8 cellular contexts compared by ENCODE assay signal in the genomic region with DNA sequence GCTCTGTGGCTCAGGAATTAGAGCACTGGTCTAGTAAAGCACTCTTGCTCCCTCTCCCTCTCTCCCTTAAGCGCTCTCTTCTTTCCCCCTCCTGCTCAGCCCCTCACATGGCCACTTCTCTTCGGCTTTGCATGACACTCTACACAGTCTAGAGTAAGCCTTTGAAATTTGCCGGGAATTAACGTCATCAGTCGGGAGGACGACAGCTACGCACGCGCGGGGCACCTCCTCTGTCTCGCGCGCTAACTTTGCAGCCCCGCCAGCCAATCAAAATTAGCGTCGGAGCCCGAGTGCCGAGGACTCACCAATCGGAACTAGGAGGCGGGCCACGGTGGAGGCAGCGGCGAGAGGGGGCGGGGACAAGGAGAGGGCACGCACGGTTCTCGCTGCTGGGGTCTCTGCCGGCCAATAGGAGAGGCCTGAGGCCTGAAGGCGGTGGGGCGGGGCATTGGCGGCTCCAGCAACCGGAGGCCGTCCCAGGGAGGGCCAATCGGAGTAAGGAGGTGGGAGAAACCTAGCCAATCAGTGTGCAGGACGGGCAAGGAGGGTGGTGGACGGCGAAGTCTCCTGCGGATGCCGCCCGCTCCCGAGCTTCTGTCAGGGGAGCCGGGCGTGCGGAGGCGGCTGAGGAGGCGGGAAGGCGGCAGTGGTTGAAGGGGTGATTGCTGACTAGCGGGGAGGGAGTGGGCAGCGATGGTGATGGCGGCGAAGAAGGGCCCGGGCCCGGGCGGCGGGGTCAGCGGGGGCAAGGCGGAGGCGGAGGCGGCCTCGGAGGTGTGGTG. TPM values are rescaled to one million over a fixed set of nuclear protein-coding genes. Genes with fewer than 3 reads are reported as not detected.
DNase-seq lines count a peak whose midpoint lies in the region; ATAC-seq, FAIRE-seq and TF ChIP-seq lines count a peak whose summit lies in the region.

A gene with protein sequence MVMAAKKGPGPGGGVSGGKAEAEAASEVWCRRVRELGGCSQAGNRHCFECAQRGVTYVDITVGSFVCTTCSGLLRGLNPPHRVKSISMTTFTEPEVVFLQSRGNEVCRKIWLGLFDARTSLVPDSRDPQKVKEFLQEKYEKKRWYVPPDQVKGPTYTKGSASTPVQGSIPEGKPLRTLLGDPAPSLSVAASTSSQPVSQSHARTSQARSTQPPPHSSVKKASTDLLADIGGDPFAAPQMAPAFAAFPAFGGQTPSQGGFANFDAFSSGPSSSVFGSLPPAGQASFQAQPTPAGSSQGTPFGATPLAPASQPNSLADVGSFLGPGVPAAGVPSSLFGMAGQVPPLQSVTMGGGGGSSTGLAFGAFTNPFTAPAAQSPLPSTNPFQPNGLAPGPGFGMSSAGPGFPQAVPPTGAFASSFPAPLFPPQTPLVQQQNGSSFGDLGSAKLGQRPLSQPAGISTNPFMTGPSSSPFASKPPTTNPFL (plus strand): TSS at position 550 of the 782 bp plus-strand sequence. CDS start 144 bp downstream, at position 694.

- H3K4me3 ChIP-seq in OCI-LY7 (ENCODE audit: low read depth, low read length, poor library complexity, severe bottlenecking) (peak within 1 kb of the TSS; percentile 75), endothelial cell of umbilical vein (replicated peaks in 1 of 3; ENCODE audit: insufficient read depth in 1 of 3, low read depth in 1 of 3, low read length in 3 of 3) (peak within 1 kb of the TSS; percentile 43 to 96 (median 45))

- H3K27ac ChIP-seq in OCI-LY7 (ENCODE audit: low read depth, low read length, poor library complexity, severe bottlenecking) (peak within 1 kb of the TSS; percentile 56), endothelial cell of umbilical vein (ENCODE audit: insufficient read depth, low read depth, low read length) (peak within 1 kb of the TSS; percentile 0)

- no peaks in the 10 kb centered on the region for H3K36me3 ChIP-seq in OCI-LY7 (ENCODE audit: insufficient read depth, low read length)
- H3K36me3 ChIP-seq in endothelial cell of umbilical vein (ENCODE audit: control insufficient read depth in 2 of 2, extremely low read depth in 1 of 2, insufficient read depth in 2 of 2, low read length in 2 of 2) = no peaks in the 10 kb centered on the region

- H4K20me1 ChIP-seq in OCI-LY7 (ENCODE audit: insufficient read depth, low read length) (no peaks in the 10 kb centered on the region), endothelial cell of umbilical vein (replicated peaks; ENCODE audit: control insufficient read depth, extremely low read depth, insufficient read depth, low read length) (no peaks in the 10 kb centered on the region)

- H3K9me2 ChIP-seq in OCI-LY7 (ENCODE audit: insufficient read depth, low read length) = no peaks in the 10 kb centered on the region

- BruUV-seq in OCI-LY7 (replicated peaks; lab: Mats Ljungman, UMichigan) = no TSS peak
- BruUV-seq in endothelial cell of umbilical vein (replicated peaks; lab: Mats Ljungman, UMichigan) = no TSS peak

- CTCF ChIA-PET in OCI-LY7 (lab: Charles Lee; ENCODE audit: unreplicated experiment) = interaction anchor here (0.5 kb wide), 1 partner anchor 42 kb away, joined by 3 read pairs; no protein-coding TSS in a partner anchor
- CTCF ChIA-PET in endothelial cell of umbilical vein (lab: Charles Lee) = interaction anchor here (0.6 to 3.4 kb wide), 9 partner anchors 9 to 73 kb away, joined by 3 to 27 read pairs (median 3); a partner anchor contains a TSS

- H3K79me2 ChIP-seq in OCI-LY7 (ENCODE audit: insufficient read depth, low read depth, low read length) (peaks cover 29% of the 10 kb centered on the region; the same call in 1 of the 2 replicates), endothelial cell of umbilical vein (ENCODE audit: control insufficient read depth, insufficient read depth, low read length) (peaks cover 24% of the 10 kb centered on the region)

- no peaks in the 10 kb centered on the region for H3K9me3 ChIP-seq in OCI-LY7 (ENCODE audit: low read length)
- H3K9me3 ChIP-seq in endothelial cell of umbilical vein (replicated peaks; ENCODE audit: control insufficient read depth, insufficient read depth, low read length) = no peaks in the 10 kb centered on the region

- peak; percentile 88 for ATAC-seq in GM21526 (IDR thresholded peaks at IDR 0.05; ENCODE audit: low FRiP score, unreplicated experiment)

- FAIRE-seq in D721Med (lab: Jason Lieb, UNC) (no peak), endothelial cell of umbilical vein (lab: Jason Lieb, UNC) (peak; percentile 100)

- H2AFZ ChIP-seq in OCI-LY7 (ENCODE audit: low read length) (peak within 1 kb of the TSS; percentile 77), endothelial cell of umbilical vein (ENCODE audit: low read depth, low read length) (peak within 1 kb of the TSS; percentile 66)

- intact Hi-C loops in OCI-LY7 (cut with micrococcal nuclease; ENCODE audit: unreplicated experiment) (loop anchor here (2.0 kb wide), 1 partner anchor 60 kb away; a partner anchor contains a TSS), endothelial cell of umbilical vein (cut with micrococcal nuclease) (loop anchor here (1.0 to 2.0 kb wide), 5 partner anchors 7 to 74 kb away; a partner anchor contains a TSS)

- H3K9me1 ChIP-seq in endothelial cell of umbilical vein (replicated peaks; ENCODE audit: control insufficient read depth, extremely low read depth, insufficient read depth, low read length) = no peaks in the 10 kb centered on the region

- DNase-seq in D721Med (ENCODE audit: insufficient read length, low spot score) = peak; percentile 96
- peak; percentile 98 for DNase-seq in HuH-7.5 (ENCODE audit: low spot score)
- DNase-seq in OCI-LY7 (ENCODE audit: low spot score) = peak; percentile 100
- DNase-seq in activated T-cell treated with anti-CD3 and anti-CD28 coated beads for 1 hour (ENCODE audit: low read depth) = peak; percentile 100
- peak; percentile 100 for DNase-seq in endothelial cell of umbilical vein (ENCODE audit: low read depth, low spot score)
- peak; percentile 100 for DNase-seq in midbrain (lab: John Stamatoyannopoulos, UW)
- peak; percentile 99 to 100 for DNase-seq in stimulated activated CD8-positive, alpha-beta memory T cell treated with anti-CD3 and anti-CD28 coated beads, Interleukin-2, amount 100 ng/mL, for 1 hour (ENCODE audit: low read depth in 2 of 2)

- POLR2A ChIA-PET in OCI-LY7 (lab: Charles Lee) = interaction anchor here (1.0 kb wide), 1 partner anchor 9 kb away, joined by 3 read pairs; no protein-coding TSS in a partner anchor
- POLR2A ChIA-PET in endothelial cell of umbilical vein (lab: Charles Lee) = interaction anchor here (0.6 to 1.2 kb wide), 2 partner anchors 10 to 20 kb away, joined by 4 read pairs; no protein-coding TSS in a partner anchor

- dilution Hi-C loops in endothelial cell of umbilical vein (cut with MboI; ENCODE audit: extremely low pct_ligation_motif_present, low sequenced_read_pairs) = no loop called here

- TF ChIP-seq CTCF in D721Med (IDR thresholded peaks at IDR 0.05; ENCODE audit: insufficient read depth, missing control alignments) = no peak
- TF ChIP-seq CTCF in OCI-LY7 (conservative IDR thresholded peaks at IDR 0.05; ENCODE audit: low read length) = no peak
- no peak for TF ChIP-seq CTCF in endothelial cell of umbilical vein (IDR thresholded peaks at IDR 0.05; ENCODE audit: extremely low read depth in 1 of 2, insufficient read depth in 1 of 2, low read depth in 1 of 2, low read length in 2 of 2)

- peaks cover 41% of the 10 kb centered on the region for H3K4me1 ChIP-seq in OCI-LY7 (ENCODE audit: insufficient read depth, low read length, poor library complexity, severe bottlenecking)
- H3K4me1 ChIP-seq in endothelial cell of umbilical vein (ENCODE audit: control insufficient read depth, extremely low read depth, insufficient read depth, low read length) = peaks cover 13% of the 10 kb centered on the region

- no peaks in the 10 kb centered on the region for H3K27me3 ChIP-seq in endothelial cell of umbilical vein (ENCODE audit: control insufficient read depth in 2 of 2, insufficient read depth in 2 of 2, low read length in 2 of 2)

- H3K4me2 ChIP-seq in OCI-LY7 (ENCODE audit: low read length) (peak within 1 kb of the TSS; percentile 84), endothelial cell of umbilical vein (ENCODE audit: insufficient read depth, low read length) (peak within 1 kb of the TSS; percentile 60)

- TF ChIP-seq POLR2A in endothelial cell of umbilical vein (IDR thresholded peaks at IDR 0.05; ENCODE audit: low read depth, low read length) = peak; percentile 67

- peak within 1 kb of the TSS; percentile 21 for H3K9ac ChIP-seq in endothelial cell of umbilical vein (replicated peaks; ENCODE audit: extremely low read depth, insufficient read depth, low read length)

TF ChIP-seq in endothelial cell of umbilical vein, 7 proteins besides CTCF, POLR2A, EP300 and RAD21:
- TF ChIP-seq, protein P1, sequence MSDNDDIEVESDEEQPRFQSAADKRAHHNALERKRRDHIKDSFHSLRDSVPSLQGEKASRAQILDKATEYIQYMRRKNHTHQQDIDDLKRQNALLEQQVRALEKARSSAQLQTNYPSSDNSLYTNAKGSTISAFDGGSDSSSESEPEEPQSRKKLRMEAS (IDR thresholded peaks at IDR 0.05; ENCODE audit: insufficient read depth, insufficient read length) = peak; percentile 82
- TF ChIP-seq GATA2 (IDR thresholded peaks at IDR 0.05; ENCODE audit: insufficient read depth, insufficient read length, low read depth, low read length) (no peak), POLR2AphosphoS5 (IDR thresholded peaks at IDR 0.05; ENCODE audit: insufficient read depth, low read depth, low read length) (peak; percentile 66)
TF ChIP-seq in endothelial cell of umbilical vein: peak in this region for 2.

RNA-seq across cellular contexts. Expression of the gene that starts here (rescaled TPM):
- 7.9 and 11.5 TPM in 2 replicates for total RNA-seq in OCI-LY7 (2014; rRNA removed; shearing (Covaris generic))
- total RNA-seq in OCI-LY7 (2022) (15.2 and 17.1 TPM in 2 replicates), endothelial cell of umbilical vein (36.3 and 44.6 TPM in 2 replicates)
- polyA plus RNA-seq in endothelial cell of umbilical vein = 33.6 and 47.9 TPM in 2 replicates
- polyA plus RNA-seq in endothelial cell of umbilical vein (2011; cell fraction: cytosol; rRNA removed) = 15.1 and 22.6 TPM in 2 replicates
- 72.3 and 81.2 TPM in 2 replicates for polyA plus RNA-seq in endothelial cell of umbilical vein (2011; cell fraction: nucleus; rRNA removed)
- polyA plus RNA-seq in endothelial cell of umbilical vein (2012) = 17.8 and 19.9 TPM in 2 replicates
- 13.4 and 14.2 TPM in 2 replicates for polyA minus RNA-seq in endothelial cell of umbilical vein
- 15.2 TPM for polyA minus RNA-seq in endothelial cell of umbilical vein (2011; cell fraction: cytosol; rRNA and poly(A)+ RNA removed)
- polyA minus RNA-seq in endothelial cell of umbilical vein (2011; cell fraction: nucleus; rRNA and poly(A)+ RNA removed) = 17.0 and 17.7 TPM in 2 replicates

Comparison
In these comparisons a context has a peak if more than half of its experiments do, and no peak if none do; other contexts are left out.
1. Peak in every context shown above with its lines: DNase-seq, ATAC-seq, H3K4me3 ChIP-seq and H3K27ac ChIP-seq.